In the genomic region with DNA sequence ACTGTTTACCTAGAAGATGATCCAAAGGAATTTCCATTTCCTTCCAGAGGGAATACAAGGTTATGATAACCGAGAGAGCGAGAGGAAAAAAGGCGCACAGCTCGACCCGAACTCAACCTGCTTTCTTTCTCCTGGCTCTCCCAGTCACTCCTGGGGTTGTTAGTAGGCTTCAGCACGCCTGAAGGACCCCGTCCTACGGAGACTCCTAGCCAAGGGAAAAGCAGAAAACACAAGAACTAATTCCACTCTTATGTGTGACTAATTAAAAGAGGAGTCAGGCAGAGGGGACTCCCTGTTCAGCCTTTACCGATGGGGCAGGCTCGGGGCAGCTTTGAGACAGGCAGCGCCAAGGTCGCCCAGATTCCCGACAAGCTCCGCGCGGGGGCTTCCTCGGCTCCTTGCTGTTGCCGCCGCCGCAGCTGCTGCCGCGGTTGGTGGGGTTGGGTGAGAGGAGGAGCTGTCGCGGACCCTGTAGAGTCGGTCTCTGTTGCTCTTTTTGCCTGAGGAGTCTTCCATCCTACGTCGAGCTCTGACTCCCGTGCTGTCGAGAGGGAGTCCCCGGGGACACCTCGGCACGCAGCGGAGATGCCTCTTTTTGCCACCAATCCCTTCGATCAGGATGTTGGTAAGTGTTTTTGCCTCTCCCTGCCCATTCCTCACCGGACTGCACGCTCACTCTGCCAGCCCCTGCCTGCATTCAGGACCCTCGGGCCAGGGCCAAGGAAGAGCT, we compare ENCODE assay signal across 1 cellular context.
A peak's percentile ranks its signal among the peaks of the same experiment; 100 is the strongest.
TF ChIP-seq lines count a peak whose summit lies in the region.

A gene (plus strand): TSS at position 397 of the 730 bp plus-strand sequence. CDS start 189 bp downstream, at position 586.

TF ChIP-seq in HepG2, 621 proteins besides CTCF, POLR2A, EP300 and RAD21 (continued from another document and continues in another):
- TF ChIP-seq, protein P1, sequence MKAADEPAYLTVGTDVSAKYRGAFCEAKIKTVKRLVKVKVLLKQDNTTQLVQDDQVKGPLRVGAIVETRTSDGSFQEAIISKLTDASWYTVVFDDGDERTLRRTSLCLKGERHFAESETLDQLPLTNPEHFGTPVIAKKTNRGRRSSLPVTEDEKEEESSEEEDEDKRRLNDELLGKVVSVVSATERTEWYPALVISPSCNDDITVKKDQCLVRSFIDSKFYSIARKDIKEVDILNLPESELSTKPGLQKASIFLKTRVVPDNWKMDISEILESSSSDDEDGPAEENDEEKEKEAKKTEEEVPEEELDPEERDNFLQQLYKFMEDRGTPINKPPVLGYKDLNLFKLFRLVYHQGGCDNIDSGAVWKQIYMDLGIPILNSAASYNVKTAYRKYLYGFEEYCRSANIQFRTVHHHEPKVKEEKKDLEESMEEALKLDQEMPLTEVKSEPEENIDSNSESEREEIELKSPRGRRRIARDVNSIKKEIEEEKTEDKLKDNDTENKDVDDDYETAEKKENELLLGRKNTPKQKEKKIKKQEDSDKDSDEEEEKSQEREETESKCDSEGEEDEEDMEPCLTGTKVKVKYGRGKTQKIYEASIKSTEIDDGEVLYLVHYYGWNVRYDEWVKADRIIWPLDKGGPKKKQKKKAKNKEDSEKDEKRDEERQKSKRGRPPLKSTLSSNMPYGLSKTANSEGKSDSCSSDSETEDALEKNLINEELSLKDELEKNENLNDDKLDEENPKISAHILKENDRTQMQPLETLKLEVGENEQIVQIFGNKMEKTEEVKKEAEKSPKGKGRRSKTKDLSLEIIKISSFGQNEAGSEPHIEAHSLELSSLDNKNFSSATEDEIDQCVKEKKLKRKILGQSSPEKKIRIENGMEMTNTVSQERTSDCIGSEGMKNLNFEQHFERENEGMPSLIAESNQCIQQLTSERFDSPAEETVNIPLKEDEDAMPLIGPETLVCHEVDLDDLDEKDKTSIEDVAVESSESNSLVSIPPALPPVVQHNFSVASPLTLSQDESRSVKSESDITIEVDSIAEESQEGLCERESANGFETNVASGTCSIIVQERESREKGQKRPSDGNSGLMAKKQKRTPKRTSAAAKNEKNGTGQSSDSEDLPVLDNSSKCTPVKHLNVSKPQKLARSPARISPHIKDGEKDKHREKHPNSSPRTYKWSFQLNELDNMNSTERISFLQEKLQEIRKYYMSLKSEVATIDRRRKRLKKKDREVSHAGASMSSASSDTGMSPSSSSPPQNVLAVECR (CRISPR knock-in tag; IDR thresholded peaks at IDR 0.05; ENCODE audit: borderline replicate concordance) = peak; percentile 59; the same call in 1 of the 2 replicates
- TF ChIP-seq, protein P2, sequence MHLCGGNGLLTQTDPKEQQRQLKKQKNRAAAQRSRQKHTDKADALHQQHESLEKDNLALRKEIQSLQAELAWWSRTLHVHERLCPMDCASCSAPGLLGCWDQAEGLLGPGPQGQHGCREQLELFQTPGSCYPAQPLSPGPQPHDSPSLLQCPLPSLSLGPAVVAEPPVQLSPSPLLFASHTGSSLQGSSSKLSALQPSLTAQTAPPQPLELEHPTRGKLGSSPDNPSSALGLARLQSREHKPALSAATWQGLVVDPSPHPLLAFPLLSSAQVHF (CRISPR knock-in tag; IDR thresholded peaks at IDR 0.05) = no peak
- no peak for TF ChIP-seq ZNF672 (CRISPR knock-in tag; IDR thresholded peaks at IDR 0.05)
- TF ChIP-seq ZBTB21 (CRISPR knock-in tag; IDR thresholded peaks at IDR 0.05) = no peak
- TF ChIP-seq, protein P3, sequence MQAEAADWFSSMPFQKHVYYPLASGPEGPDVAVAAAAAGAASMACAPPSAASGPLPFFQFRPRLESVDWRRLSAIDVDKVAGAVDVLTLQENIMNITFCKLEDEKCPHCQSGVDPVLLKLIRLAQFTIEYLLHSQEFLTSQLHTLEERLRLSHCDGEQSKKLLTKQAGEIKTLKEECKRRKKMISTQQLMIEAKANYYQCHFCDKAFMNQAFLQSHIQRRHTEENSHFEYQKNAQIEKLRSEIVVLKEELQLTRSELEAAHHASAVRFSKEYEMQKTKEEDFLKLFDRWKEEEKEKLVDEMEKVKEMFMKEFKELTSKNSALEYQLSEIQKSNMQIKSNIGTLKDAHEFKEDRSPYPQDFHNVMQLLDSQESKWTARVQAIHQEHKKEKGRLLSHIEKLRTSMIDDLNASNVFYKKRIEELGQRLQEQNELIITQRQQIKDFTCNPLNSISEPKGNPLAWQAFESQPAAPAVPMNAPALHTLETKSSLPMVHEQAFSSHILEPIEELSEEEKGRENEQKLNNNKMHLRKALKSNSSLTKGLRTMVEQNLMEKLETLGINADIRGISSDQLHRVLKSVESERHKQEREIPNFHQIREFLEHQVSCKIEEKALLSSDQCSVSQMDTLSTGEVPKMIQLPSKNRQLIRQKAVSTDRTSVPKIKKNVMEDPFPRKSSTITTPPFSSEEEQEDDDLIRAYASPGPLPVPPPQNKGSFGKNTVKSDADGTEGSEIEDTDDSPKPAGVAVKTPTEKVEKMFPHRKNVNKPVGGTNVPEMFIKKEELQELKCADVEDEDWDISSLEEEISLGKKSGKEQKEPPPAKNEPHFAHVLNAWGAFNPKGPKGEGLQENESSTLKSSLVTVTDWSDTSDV (CRISPR knock-in tag; IDR thresholded peaks at IDR 0.05) = no peak
- no peak for TF ChIP-seq ZNF569 (CRISPR knock-in tag; IDR thresholded peaks at IDR 0.05; ENCODE audit: borderline replicate concordance)
- TF ChIP-seq NRL (CRISPR knock-in tag; IDR thresholded peaks at IDR 0.05; ENCODE audit: borderline replicate concordance) = peak; percentile 26; the same call in 1 of the 2 replicates
- no peak for TF ChIP-seq MTF1 (CRISPR knock-in tag; IDR thresholded peaks at IDR 0.05)
- TF ChIP-seq ATF7-NPFF (CRISPR knock-in tag; IDR thresholded peaks at IDR 0.05; ENCODE audit: low read depth) = no peak
- peak; percentile 61; the same call in 1 of the 2 replicates for TF ChIP-seq ZNF839 (CRISPR knock-in tag; IDR thresholded peaks at IDR 0.05; ENCODE audit: borderline replicate concordance)
- TF ChIP-seq ZFP1 (CRISPR knock-in tag; IDR thresholded peaks at IDR 0.05) = 0 out of 2 replicates have a peak, but pooled peaks have one; percentile 10
- peak; percentile 50; the same call in 1 of the 2 replicates for TF ChIP-seq ZNF768 (CRISPR knock-in tag; IDR thresholded peaks at IDR 0.05)
- TF ChIP-seq, protein P4, sequence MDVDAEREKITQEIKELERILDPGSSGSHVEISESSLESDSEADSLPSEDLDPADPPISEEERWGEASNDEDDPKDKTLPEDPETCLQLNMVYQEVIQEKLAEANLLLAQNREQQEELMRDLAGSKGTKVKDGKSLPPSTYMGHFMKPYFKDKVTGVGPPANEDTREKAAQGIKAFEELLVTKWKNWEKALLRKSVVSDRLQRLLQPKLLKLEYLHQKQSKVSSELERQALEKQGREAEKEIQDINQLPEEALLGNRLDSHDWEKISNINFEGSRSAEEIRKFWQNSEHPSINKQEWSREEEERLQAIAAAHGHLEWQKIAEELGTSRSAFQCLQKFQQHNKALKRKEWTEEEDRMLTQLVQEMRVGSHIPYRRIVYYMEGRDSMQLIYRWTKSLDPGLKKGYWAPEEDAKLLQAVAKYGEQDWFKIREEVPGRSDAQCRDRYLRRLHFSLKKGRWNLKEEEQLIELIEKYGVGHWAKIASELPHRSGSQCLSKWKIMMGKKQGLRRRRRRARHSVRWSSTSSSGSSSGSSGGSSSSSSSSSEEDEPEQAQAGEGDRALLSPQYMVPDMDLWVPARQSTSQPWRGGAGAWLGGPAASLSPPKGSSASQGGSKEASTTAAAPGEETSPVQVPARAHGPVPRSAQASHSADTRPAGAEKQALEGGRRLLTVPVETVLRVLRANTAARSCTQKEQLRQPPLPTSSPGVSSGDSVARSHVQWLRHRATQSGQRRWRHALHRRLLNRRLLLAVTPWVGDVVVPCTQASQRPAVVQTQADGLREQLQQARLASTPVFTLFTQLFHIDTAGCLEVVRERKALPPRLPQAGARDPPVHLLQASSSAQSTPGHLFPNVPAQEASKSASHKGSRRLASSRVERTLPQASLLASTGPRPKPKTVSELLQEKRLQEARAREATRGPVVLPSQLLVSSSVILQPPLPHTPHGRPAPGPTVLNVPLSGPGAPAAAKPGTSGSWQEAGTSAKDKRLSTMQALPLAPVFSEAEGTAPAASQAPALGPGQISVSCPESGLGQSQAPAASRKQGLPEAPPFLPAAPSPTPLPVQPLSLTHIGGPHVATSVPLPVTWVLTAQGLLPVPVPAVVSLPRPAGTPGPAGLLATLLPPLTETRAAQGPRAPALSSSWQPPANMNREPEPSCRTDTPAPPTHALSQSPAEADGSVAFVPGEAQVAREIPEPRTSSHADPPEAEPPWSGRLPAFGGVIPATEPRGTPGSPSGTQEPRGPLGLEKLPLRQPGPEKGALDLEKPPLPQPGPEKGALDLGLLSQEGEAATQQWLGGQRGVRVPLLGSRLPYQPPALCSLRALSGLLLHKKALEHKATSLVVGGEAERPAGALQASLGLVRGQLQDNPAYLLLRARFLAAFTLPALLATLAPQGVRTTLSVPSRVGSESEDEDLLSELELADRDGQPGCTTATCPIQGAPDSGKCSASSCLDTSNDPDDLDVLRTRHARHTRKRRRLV (CRISPR knock-in tag; IDR thresholded peaks at IDR 0.05) = no peak
- TF ChIP-seq, protein P5, sequence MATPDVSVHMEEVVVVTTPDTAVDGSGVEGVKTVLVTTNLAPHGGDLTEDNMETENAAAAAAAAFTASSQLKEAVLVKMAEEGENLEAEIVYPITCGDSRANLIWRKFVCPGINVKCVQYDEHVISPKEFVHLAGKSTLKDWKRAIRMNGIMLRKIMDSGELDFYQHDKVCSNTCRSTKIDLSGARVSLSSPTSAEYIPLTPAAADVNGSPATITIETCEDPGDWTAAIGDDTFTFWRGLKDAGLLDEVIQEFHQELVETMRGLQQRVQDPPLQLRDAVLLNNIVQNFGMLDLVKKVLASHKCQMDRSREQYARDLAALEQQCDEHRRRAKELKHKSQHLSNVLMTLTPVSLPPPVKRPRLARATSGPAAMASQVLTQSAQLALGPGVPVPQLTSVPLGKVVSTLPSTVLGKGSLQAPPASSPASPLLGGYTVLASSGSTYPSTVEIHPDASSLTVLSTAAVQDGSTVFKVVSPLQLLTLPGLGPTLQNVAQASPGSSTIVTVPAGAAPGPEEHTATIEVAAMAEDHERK (CRISPR knock-in tag; IDR thresholded peaks at IDR 0.05; ENCODE audit: low read depth) = 0 out of 2 replicates have a peak, but pooled peaks have one; percentile 22
- no peak for TF ChIP-seq ZNF232 (CRISPR knock-in tag; IDR thresholded peaks at IDR 0.05; ENCODE audit: borderline replicate concordance)
- peak; percentile 86 for TF ChIP-seq KMT2A (CRISPR knock-in tag; IDR thresholded peaks at IDR 0.05)
- TF ChIP-seq ZFP90 (CRISPR knock-in tag; IDR thresholded peaks at IDR 0.05; ENCODE audit: borderline replicate concordance) = no peak
- no peak for TF ChIP-seq SIX1 (CRISPR knock-in tag; IDR thresholded peaks at IDR 0.05; ENCODE audit: borderline replicate concordance)
- TF ChIP-seq SALL1 (CRISPR knock-in tag; IDR thresholded peaks at IDR 0.05) = peak; percentile 45
- TF ChIP-seq KLF9 (CRISPR knock-in tag; IDR thresholded peaks at IDR 0.05; ENCODE audit: low read depth) = no peak
- no peak for TF ChIP-seq KAT7 (CRISPR knock-in tag; IDR thresholded peaks at IDR 0.05; ENCODE audit: borderline replicate concordance)
- peak; percentile 50; the same call in 1 of the 2 replicates for TF ChIP-seq NFKB2 (CRISPR knock-in tag; IDR thresholded peaks at IDR 0.05; ENCODE audit: borderline replicate concordance)
- no peak for TF ChIP-seq ZNF674 (CRISPR knock-in tag; IDR thresholded peaks at IDR 0.05; ENCODE audit: low read depth)
- no peak for TF ChIP-seq ADNP (CRISPR knock-in tag; IDR thresholded peaks at IDR 0.05)
- TF ChIP-seq REPIN1 (CRISPR knock-in tag; IDR thresholded peaks at IDR 0.05; ENCODE audit: borderline replicate concordance, low read depth) = no peak
- TF ChIP-seq ZNF780A (CRISPR knock-in tag; IDR thresholded peaks at IDR 0.05) = no peak
- TF ChIP-seq ZNF563 (CRISPR knock-in tag; IDR thresholded peaks at IDR 0.05) = peak; percentile 72; the same call in 1 of the 2 replicates
- TF ChIP-seq, protein P6, sequence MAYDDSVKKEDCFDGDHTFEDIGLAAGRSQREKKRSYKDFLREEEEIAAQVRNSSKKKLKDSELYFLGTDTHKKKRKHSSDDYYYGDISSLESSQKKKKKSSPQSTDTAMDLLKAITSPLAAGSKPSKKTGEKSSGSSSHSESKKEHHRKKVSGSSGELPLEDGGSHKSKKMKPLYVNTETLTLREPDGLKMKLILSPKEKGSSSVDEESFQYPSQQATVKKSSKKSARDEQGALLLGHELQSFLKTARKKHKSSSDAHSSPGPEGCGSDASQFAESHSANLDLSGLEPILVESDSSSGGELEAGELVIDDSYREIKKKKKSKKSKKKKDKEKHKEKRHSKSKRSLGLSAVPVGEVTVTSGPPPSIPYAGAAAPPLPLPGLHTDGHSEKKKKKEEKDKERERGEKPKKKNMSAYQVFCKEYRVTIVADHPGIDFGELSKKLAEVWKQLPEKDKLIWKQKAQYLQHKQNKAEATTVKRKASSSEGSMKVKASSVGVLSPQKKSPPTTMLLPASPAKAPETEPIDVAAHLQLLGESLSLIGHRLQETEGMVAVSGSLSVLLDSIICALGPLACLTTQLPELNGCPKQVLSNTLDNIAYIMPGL (CRISPR knock-in tag; IDR thresholded peaks at IDR 0.05; ENCODE audit: borderline replicate concordance in 1 of 2, low read depth in 1 of 2) = peak in 1 of 2 experiments; percentile 62; a peak in 1 of 4 replicates
- TF ChIP-seq, protein P7, sequence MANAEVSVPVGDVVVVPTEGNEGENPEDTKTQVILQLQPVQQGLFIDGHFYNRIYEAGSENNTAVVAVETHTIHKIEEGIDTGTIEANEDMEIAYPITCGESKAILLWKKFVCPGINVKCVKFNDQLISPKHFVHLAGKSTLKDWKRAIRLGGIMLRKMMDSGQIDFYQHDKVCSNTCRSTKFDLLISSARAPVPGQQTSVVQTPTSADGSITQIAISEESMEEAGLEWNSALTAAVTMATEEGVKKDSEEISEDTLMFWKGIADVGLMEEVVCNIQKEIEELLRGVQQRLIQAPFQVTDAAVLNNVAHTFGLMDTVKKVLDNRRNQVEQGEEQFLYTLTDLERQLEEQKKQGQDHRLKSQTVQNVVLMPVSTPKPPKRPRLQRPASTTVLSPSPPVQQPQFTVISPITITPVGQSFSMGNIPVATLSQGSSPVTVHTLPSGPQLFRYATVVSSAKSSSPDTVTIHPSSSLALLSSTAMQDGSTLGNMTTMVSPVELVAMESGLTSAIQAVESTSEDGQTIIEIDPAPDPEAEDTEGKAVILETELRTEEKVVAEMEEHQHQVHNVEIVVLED (CRISPR knock-in tag; IDR thresholded peaks at IDR 0.05; ENCODE audit: borderline replicate concordance) = peak; percentile 60; the same call in 1 of the 2 replicates
- TF ChIP-seq MED1 (CRISPR knock-in tag; IDR thresholded peaks at IDR 0.05) = peak; percentile 49
- TF ChIP-seq ZNF3 (CRISPR knock-in tag; IDR thresholded peaks at IDR 0.05) = no peak
- TF ChIP-seq, protein P8, sequence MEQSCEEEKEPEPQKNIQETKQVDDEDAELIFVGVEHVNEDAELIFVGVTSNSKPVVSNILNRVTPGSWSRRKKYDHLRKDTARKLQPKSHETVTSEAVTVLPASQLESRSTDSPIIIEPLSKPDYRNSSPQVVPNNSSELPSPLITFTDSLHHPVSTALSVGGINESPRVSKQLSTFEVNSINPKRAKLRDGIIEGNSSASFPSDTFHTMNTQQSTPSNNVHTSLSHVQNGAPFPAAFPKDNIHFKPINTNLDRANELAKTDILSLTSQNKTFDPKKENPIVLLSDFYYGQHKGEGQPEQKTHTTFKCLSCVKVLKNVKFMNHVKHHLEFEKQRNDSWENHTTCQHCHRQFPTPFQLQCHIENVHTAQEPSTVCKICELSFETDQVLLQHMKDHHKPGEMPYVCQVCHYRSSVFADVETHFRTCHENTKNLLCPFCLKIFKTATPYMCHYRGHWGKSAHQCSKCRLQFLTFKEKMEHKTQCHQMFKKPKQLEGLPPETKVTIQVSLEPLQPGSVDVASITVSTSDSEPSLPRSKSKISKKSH (CRISPR knock-in tag; IDR thresholded peaks at IDR 0.05; ENCODE audit: borderline replicate concordance) = 0 out of 2 replicates have a peak, but pooled peaks have one; percentile 27
- no peak for TF ChIP-seq NCOA5 (CRISPR knock-in tag; IDR thresholded peaks at IDR 0.05)
- no peak for TF ChIP-seq FOXM1 (CRISPR knock-in tag; IDR thresholded peaks at IDR 0.05)
- TF ChIP-seq TARDBP (CRISPR knock-in tag; IDR thresholded peaks at IDR 0.05) = no peak
- no peak for TF ChIP-seq NFYB (CRISPR knock-in tag; IDR thresholded peaks at IDR 0.05)
- TF ChIP-seq ZNF75D (CRISPR knock-in tag; IDR thresholded peaks at IDR 0.05; ENCODE audit: borderline replicate concordance) = no peak
- TF ChIP-seq ISL2 (CRISPR knock-in tag; IDR thresholded peaks at IDR 0.05) = peak; percentile 40; the same call in 1 of the 2 replicates
